In genomic region chr16:27583634-27584033, GRCh38 we compare ENCODE assay signal across 22 cellular contexts. TPM values are rescaled to one million over a fixed set of nuclear protein-coding genes. Genes with fewer than 3 reads are reported as not detected.
A peak's percentile ranks its signal among the peaks of the same experiment; 100 is the strongest.
DNase-seq lines count a peak whose midpoint lies in the region; TF ChIP-seq lines count a peak whose summit lies in the region.
"Had no signal": no experiment of that assay in that cellular context is flagged by ENCODE, and none has a peak within 500 bp of the region (broad histone marks: within the 10 kb centered on the region; RNA-seq: fewer than 3 reads in every experiment).

No MANE protein-coding gene starts in this region.

- no peak for TF ChIP-seq CTCF in C4-2B (conservative IDR thresholded peaks at IDR 0.05)

- no peak overlapping the region for H3K56ac ChIP-seq in mesendoderm (ENCODE audit: low read length)

- H3K9me3 ChIP-seq in HUES48 (ENCODE audit: control insufficient read depth, insufficient read depth, low read length): no peaks in the 10 kb centered on the region
- H3K9me3 ChIP-seq: A549, BE2C had no signal

- WGBS in mesendoderm (ENCODE audit: extremely low coverage, insufficient coverage, low lambda C conversion rate): no CpG with 5 or more reads among the region's 1 CpG

- no peaks in the 10 kb centered on the region for H3K79me2 ChIP-seq in mesendoderm (ENCODE audit: control insufficient read depth, insufficient read depth, low read length)

- H3K27ac ChIP-seq in C4-2B: peak overlapping the region; percentile 17; the same call in 1 of the 2 replicates
- H3K27ac ChIP-seq in HUES48 (ENCODE audit: low read depth, low read length): peak overlapping the region; percentile 13
- H3K27ac ChIP-seq in mesendoderm (ENCODE audit: low read depth, low read length): peak overlapping the region; percentile 1
- H3K27ac ChIP-seq: A549; BLaER1 treated with 17β-estradiol and CSF1 and Interleukin-3, amounts not matched to agents 10 nM and 100 nM; GM23248 had no signal

- H3K4ac ChIP-seq in mesendoderm (ENCODE audit: low read depth, low read length): no peak overlapping the region

- H3K79me1 ChIP-seq in mesendoderm (ENCODE audit: low read length): no peaks in the 10 kb centered on the region

- H2BK120ac ChIP-seq in mesendoderm (ENCODE audit: low read depth, low read length): no peak overlapping the region

- no peak overlapping the region for H2AK5ac ChIP-seq in mesendoderm (ENCODE audit: low read length)

- peaks cover 5% of the 10 kb centered on the region; the same call in 1 of the 2 replicates for H3K4me1 ChIP-seq in HUES48 (ENCODE audit: control insufficient read depth, insufficient read depth, low read length)
- H3K4me1 ChIP-seq in mesendoderm (ENCODE audit: control insufficient read depth, low read depth, low read length): no peaks in the 10 kb centered on the region
- H3K4me1 ChIP-seq: BE2C had no signal

- H3K36me3 ChIP-seq in HUES48 (ENCODE audit: control insufficient read depth, insufficient read depth, low read length): no peaks in the 10 kb centered on the region
- H3K36me3 ChIP-seq in mesendoderm (ENCODE audit: control insufficient read depth, insufficient read depth, low read length): no peaks in the 10 kb centered on the region
- H3K36me3 ChIP-seq: BE2C had no signal

- no peaks in the 10 kb centered on the region for H3K27me3 ChIP-seq in HUES48 (ENCODE audit: control insufficient read depth, insufficient read depth, low read length)
- H3K27me3 ChIP-seq in mesendoderm (ENCODE audit: insufficient read depth, low read length, poor library complexity): no peaks in the 10 kb centered on the region
- H3K27me3 ChIP-seq: BE2C; BLaER1 treated with 17β-estradiol and CSF1 and Interleukin-3, amounts not matched to agents 10 nM and 100 nM had no signal

- H4K5ac ChIP-seq in mesendoderm (ENCODE audit: low read length): no peak overlapping the region

- H2BK5ac ChIP-seq in mesendoderm (ENCODE audit: low read length): no peak overlapping the region

- H3K4me3 ChIP-seq in HUES48 (ENCODE audit: low read depth, low read length): no peak overlapping the region
- H3K4me3 ChIP-seq in mesendoderm (ENCODE audit: low read length): no peak overlapping the region
- H3K4me3 ChIP-seq: A549; BLaER1 treated with 17β-estradiol and CSF1 and Interleukin-3, amounts not matched to agents 10 nM and 100 nM; GM12878; GM23248 had no signal

- no peak overlapping the region for H3K18ac ChIP-seq in mesendoderm (ENCODE audit: low read length)

- H3K9ac ChIP-seq in HUES48 (ENCODE audit: low read depth, low read length) (no peak overlapping the region), mesendoderm (ENCODE audit: low read length) (no peak overlapping the region)
- H3K9ac ChIP-seq: BLaER1 treated with 17β-estradiol and CSF1 and Interleukin-3, amounts not matched to agents 10 nM and 100 nM; GM23248 had no signal

- H4K8ac ChIP-seq in mesendoderm (ENCODE audit: low read depth, low read length): no peak overlapping the region

- H3K4me2 ChIP-seq in mesendoderm (ENCODE audit: low read length): no peak overlapping the region
- H3K4me2 ChIP-seq: A549; BLaER1 treated with 17β-estradiol and CSF1 and Interleukin-3, amounts not matched to agents 10 nM and 100 nM had no signal

- H3K23ac ChIP-seq in mesendoderm (ENCODE audit: low read length): no peak overlapping the region

- no peak overlapping the region for H2BK15ac ChIP-seq in mesendoderm (replicated peaks; ENCODE audit: low read depth)

- DNase-seq in NCI-H82 treated with DMSO at 0.1 percent for 48 hours (lab: John Stamatoyannopoulos, UW; ENCODE audit: unreplicated experiment) (peak; percentile 40), mesendoderm (no peak), NCI-H2171 treated with DMSO at 0.1 percent for 48 hours (lab: John Stamatoyannopoulos, UW) (no peak), GF-D8 (lab: John Stamatoyannopoulos, UW) (no peak), NCI-H524 treated with DMSO at 0.1 percent for 48 hours (lab: John Stamatoyannopoulos, UW) (no peak)
- DNase-seq: 8988T; ACHN; AML-193; BE2C; Calu3; CD4-positive, alpha-beta memory T cell; COR-L47; DMS153; DND-41; GM23248; H7; HCEC 1CT had no signal

RNA-seq across cellular contexts. Expression of gene KATNIP, which starts 33.7 kb away (rescaled TPM):
- polyA plus RNA-seq in mesendoderm (2013, experiment 1 of 2): 6.7 TPM
- 6.0 TPM for polyA plus RNA-seq in mesendoderm (2013, experiment 2 of 2)

RNA-seq across cellular contexts. Expression of gene GTF3C1, which starts 33.9 kb away (rescaled TPM):
- polyA plus RNA-seq in mesendoderm (2013, experiment 1 of 2): 50.5 TPM
- polyA plus RNA-seq in mesendoderm (2013, experiment 2 of 2): 52.2 TPM
